Comparison of ENCODE assay signal across 20 cellular contexts in genomic region chr20:24818056-24818455, GRCh38.
DNase-seq lines count a peak whose midpoint lies in the region; ATAC-seq and TF ChIP-seq lines count a peak whose summit lies in the region.
"Had no signal": no experiment of that assay in that cellular context is flagged by ENCODE, and none has a peak within 500 bp of the region (broad histone marks: within the 10 kb centered on the region; RNA-seq: fewer than 3 reads in every experiment).

No MANE protein-coding gene starts in this region.

- no peaks in the 10 kb centered on the region for H3K4me1 ChIP-seq in HEK293 (ENCODE audit: control insufficient read depth, insufficient read depth, low read length)
- H3K4me1 ChIP-seq: BE2C had no signal

- ATAC-seq in HG02759 (IDR thresholded peaks at IDR 0.05; ENCODE audit: unreplicated experiment) = no peak
- ATAC-seq: GM12878 had no signal

- no peaks in the 10 kb centered on the region for H3K9me3 ChIP-seq in HEK293 (ENCODE audit: control insufficient read depth, insufficient read depth, low read depth, low read length)
- H3K9me3 ChIP-seq: BE2C, BLaER1 had no signal

- intact Hi-C loops in posterior vena cava (cut with DNase I) = no loop called here

- CTCF ChIA-PET in HEK293 (lab: Yijun Ruan, JAX) = no interaction called here

- no peak for TF ChIP-seq CTCF in HEK293 (tag by site-specific recombination; IDR thresholded peaks at IDR 0.05)

- no peaks in the 10 kb centered on the region for H3K36me3 ChIP-seq in HEK293 (ENCODE audit: control insufficient read depth in 2 of 2, insufficient read depth in 1 of 2, low read length in 2 of 2)
- H3K36me3 ChIP-seq: BE2C, BLaER1 had no signal

- DNase-seq in NCI-H345 (lab: John Stamatoyannopoulos, UW) = peak; percentile 39
- DNase-seq in NCI-H69 (lab: John Stamatoyannopoulos, UW) = peak; percentile 13
- peak; percentile 70 for DNase-seq in posterior vena cava (ENCODE audit: low spot score)
- DNase-seq in DMS 273 (lab: John Stamatoyannopoulos, UW; ENCODE audit: unreplicated experiment) = no peak
- no peak for DNase-seq in activated CD4-positive, alpha-beta T cell treated with anti-CD3 and anti-CD28 coated beads, Interleukin-2, amount 50 U/mL, for 48 hours
- no peak for DNase-seq in EL
- DNase-seq: 8988T; ACHN; BE2C; C1 segment of cervical spinal cord; CD4-positive, alpha-beta memory T cell; CD4-positive, CD25-positive, alpha-beta regulatory T cell; CD8-positive, alpha-beta memory T cell; COR-L47; DMS79 treated with DMSO at 0.1 percent for 48 hours; GDM1 had no signal

- no peak overlapping the region for H3K27ac ChIP-seq in HEK293 (ENCODE audit: extremely low read depth, low read depth, low read length)
- H3K27ac ChIP-seq: BLaER1 had no signal

- no peak overlapping the region for H3K4me3 ChIP-seq in HEK293 (ENCODE audit: low read depth, low read length)
- H3K4me3 ChIP-seq: BLaER1, GM12878 had no signal

- POLR2A ChIA-PET in HEK293 (lab: Yijun Ruan, JAX) = no interaction called here

TF ChIP-seq in HEK293, 187 proteins besides CTCF, POLR2A, EP300 and RAD21:
- TF ChIP-seq ZNF623 (tag by site-specific recombination; IDR thresholded peaks at IDR 0.05) = no peak
- peak; percentile 24; the same call in 1 of the 2 replicates for TF ChIP-seq ZIC2 (tag by site-specific recombination; IDR thresholded peaks at IDR 0.05)

Comparison
In these comparisons a context has a peak if more than half of its experiments do, and no peak if none do; other contexts are left out.
1. DNase-seq: peak in NCI-H345 (single experiment), NCI-H69 (single experiment) and posterior vena cava (single experiment); none in DMS 273 (single experiment), activated CD4-positive, alpha-beta T cell treated with anti-CD3 and anti-CD28 coated beads, Interleukin-2, amount 50 U/mL, for 48 hours (0 of 2) and EL (single experiment).